ENCODE assay signal across 13 cellular contexts in the genomic region with DNA sequence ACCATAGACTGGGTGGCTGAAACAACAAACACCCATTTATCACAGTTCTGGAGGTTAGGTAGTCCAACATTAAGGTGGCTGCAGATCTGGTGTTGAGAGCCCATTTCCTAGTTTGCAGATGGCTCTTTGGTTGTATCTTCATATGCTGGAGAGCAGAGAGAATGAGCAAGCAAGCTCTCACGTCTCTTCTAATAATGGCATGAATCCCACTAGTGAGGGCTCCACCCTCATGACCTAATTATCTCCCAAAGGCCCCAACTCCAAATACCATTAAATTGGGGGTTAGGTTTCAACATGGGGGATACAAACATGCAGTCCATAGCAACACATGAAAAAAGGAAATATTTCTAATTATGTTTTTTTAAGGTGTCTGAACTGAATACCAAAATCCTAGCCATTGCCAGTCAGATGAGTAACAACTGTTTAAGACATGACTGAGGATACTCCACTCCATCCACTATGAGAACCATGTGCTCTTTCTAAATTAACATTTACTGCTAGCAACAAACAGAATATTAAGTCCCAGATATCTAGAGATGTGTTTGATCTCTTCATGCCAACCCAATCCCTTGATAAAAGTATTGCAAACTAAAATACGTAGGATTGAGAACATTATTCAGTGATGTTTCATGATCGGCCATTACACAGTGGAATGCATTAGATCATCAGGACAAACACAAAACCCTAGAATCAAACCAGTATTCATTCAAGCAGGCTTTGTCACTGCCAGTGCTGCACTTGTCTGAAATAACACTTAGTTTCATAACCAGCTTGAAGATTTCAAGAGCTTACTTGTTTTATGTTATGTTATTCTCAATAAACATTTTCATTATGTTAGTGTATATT.
DNase-seq lines count a peak whose midpoint lies in the region; ATAC-seq and TF ChIP-seq lines count a peak whose summit lies in the region.
"Had no signal": no experiment of that assay in that cellular context is flagged by ENCODE, and none has a peak within 500 bp of the region (broad histone marks: within the 10 kb centered on the region; RNA-seq: fewer than 3 reads in every experiment).

No MANE protein-coding gene starts in this region.

- no peak overlapping the region for H3K4me3 ChIP-seq in skeletal muscle cell (ENCODE audit: low read depth, low read length)
- H3K4me3 ChIP-seq: neural progenitor cell had no signal

- POLR2A ChIA-PET in RWPE1 (lab: Yijun Ruan, JAX; ENCODE audit: low non-redundant PET), result no interaction called here

- CTCF ChIA-PET in RWPE1 (lab: Yijun Ruan, JAX), result no interaction called here

- no peak for ATAC-seq in HG02852 (IDR thresholded peaks at IDR 0.05; ENCODE audit: unreplicated experiment)
- no peak for ATAC-seq in GM18909 (IDR thresholded peaks at IDR 0.05; ENCODE audit: poor library complexity, unreplicated experiment)

- DNase-seq in EL (peak; percentile 74), RWPE1 (ENCODE audit: low spot score) (peak; percentile 14), fibroblast of the conjunctiva (ENCODE audit: low read depth) (peak; percentile 79), skeletal muscle cell (ENCODE audit: low read depth) (peak; percentile 88), COLO829 (ENCODE audit: low spot score) (no peak), ureter (ENCODE audit: low spot score) (no peak)
- DNase-seq: activated CD4-positive, alpha-beta T cell treated with anti-CD3 and anti-CD28 coated beads, Interleukin-2, amount 10 ng/mL, durations not matched to agents 7 days and 5 days; activated gamma-delta T cell; Caco-2; NCI-H187 treated with DMSO at 0.1 percent for 48 hours had no signal

- H3K27ac ChIP-seq in RWPE1, result no peak overlapping the region
- H3K27ac ChIP-seq: neural progenitor cell had no signal

- TF ChIP-seq CTCF in RWPE1 (conservative IDR thresholded peaks at IDR 0.05; ENCODE audit: low read depth), result no peak

Comparison
In these comparisons a context has a peak if more than half of its experiments do, and no peak if none do; other contexts are left out.
1. DNase-seq: peak in EL (single experiment), RWPE1 (single experiment), fibroblast of the conjunctiva (single experiment) and skeletal muscle cell (single experiment); none in COLO829 (single experiment) and ureter (single experiment).